Comparison of ENCODE assay signal across 18 cellular contexts in the genomic region with DNA sequence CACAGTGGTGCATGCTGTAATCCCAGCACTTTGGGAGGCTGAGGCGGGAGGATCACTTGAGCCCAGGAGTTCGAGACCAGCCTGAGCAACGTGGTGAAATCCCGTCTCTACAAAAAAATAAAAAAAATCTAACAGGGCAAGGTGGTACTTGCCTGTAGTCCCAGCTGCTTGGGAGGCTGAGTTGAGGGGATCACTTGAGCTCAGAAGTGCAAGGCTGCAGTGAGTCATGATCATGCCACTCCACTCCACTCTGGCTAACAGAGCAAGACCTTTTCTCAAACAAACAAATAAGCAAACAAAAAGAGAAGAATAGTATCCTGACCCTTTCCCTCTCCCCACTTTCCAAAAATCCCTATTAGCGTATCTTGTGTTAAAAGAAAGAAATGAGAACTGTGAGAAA. TPM values are rescaled to one million over a fixed set of nuclear protein-coding genes. Genes with fewer than 3 reads are reported as not detected.
DNase-seq lines count a peak whose midpoint lies in the region; ATAC-seq and TF ChIP-seq lines count a peak whose summit lies in the region.
"Had no signal": no experiment of that assay in that cellular context is flagged by ENCODE, and none has a peak within 500 bp of the region (broad histone marks: within the 10 kb centered on the region; RNA-seq: fewer than 3 reads in every experiment).

No MANE protein-coding gene starts in this region.

- CTCF ChIA-PET in WTC11 (lab: Charles Lee), result interaction anchor here (1.0 kb wide), 1 partner anchor 76 kb away, joined by 3 read pairs; no protein-coding TSS in a partner anchor
- CTCF ChIA-PET in Caco-2 (lab: Charles Lee), result no interaction called here

- H3K27me3 Mint-ChIP-seq in WTC11 (ENCODE audit: low read depth) (no peaks in the 10 kb centered on the region), Caco-2 (ENCODE audit: insufficient read depth, unreplicated experiment) (peaks cover 6% of the 10 kb centered on the region)

- H3K9me3 ChIP-seq in lower lobe of right lung (no peaks in the 10 kb centered on the region), upper lobe of right lung (peaks cover 4% of the 10 kb centered on the region), Caco-2 (no peaks in the 10 kb centered on the region)

- H3K9me3 Mint-ChIP-seq in WTC11 (peaks cover 13% of the 10 kb centered on the region), Caco-2 (ENCODE audit: unreplicated experiment) (peaks cover 9% of the 10 kb centered on the region)

- no TSS peak for BruUV-seq in Caco-2 (replicated peaks; lab: Mats Ljungman, UMichigan)

- peak overlapping the region; percentile 67; the same call in 1 of the 2 replicates for H3K27ac Mint-ChIP-seq in WTC11
- H3K27ac Mint-ChIP-seq in Caco-2 (ENCODE audit: unreplicated experiment), result no peak overlapping the region
- H3K27ac Mint-ChIP-seq: CD4-positive, alpha-beta memory T cell had no signal

- H3K36me3 ChIP-seq in lower lobe of right lung (no peaks in the 10 kb centered on the region), upper lobe of right lung (no peaks in the 10 kb centered on the region), Caco-2 (ENCODE audit: control insufficient read depth, insufficient read depth, low read length) (no peaks in the 10 kb centered on the region)

- no peak overlapping the region for H3K4me3 ChIP-seq in lower lobe of right lung
- H3K4me3 ChIP-seq in upper lobe of right lung, result no peak overlapping the region
- H3K4me3 ChIP-seq in Caco-2 (ENCODE audit: low read depth, low read length), result no peak overlapping the region
- H3K4me3 ChIP-seq: GM12878, GM23248 had no signal

- ATAC-seq in WTC11 (no peak), lower lobe of right lung (peak; percentile 62 to 74), upper lobe of right lung (peak; percentile 45), HG03565 (IDR thresholded peaks at IDR 0.05; ENCODE audit: unreplicated experiment) (no peak)
- ATAC-seq: GM12878 had no signal

- H3K4me1 ChIP-seq in lower lobe of right lung (no peaks in the 10 kb centered on the region), upper lobe of right lung (no peaks in the 10 kb centered on the region), Caco-2 (no peaks in the 10 kb centered on the region)

- H3K27me3 ChIP-seq in lower lobe of right lung (ENCODE audit: low read depth) (no peaks in the 10 kb centered on the region), upper lobe of right lung (no peaks in the 10 kb centered on the region), Caco-2 (replicated peaks; ENCODE audit: control insufficient read depth, insufficient read depth, low read length) (no peaks in the 10 kb centered on the region)

- intact Hi-C loops in lower lobe of right lung (cut with DNase I) (no loop called here), upper lobe of right lung (cut with DNase I) (no loop called here), Caco-2 (cut with micrococcal nuclease; ENCODE audit: unreplicated experiment) (no loop called here)

- peak; percentile 2 for DNase-seq in NCI-H510A treated with DMSO at 0.1 percent for 48 hours (lab: John Stamatoyannopoulos, UW)
- no peak for DNase-seq in NCI-H510A (lab: John Stamatoyannopoulos, UW)
- no peak for DNase-seq in WTC11 (ENCODE audit: low spot score)
- no peak for DNase-seq in lower lobe of right lung
- no peak for DNase-seq in upper lobe of right lung
- no peak for DNase-seq in Caco-2
- no peak for DNase-seq in HUDEP-2 (lab: John Stamatoyannopoulos, UW; ENCODE audit: unreplicated experiment in 76 of 76)
- DNase-seq: C1 segment of cervical spinal cord; CD4-positive, alpha-beta memory T cell; COR-L47; DMS153; EL; GDM1; GM23248; H7; HCEC 1CT had no signal

- H3K36me3 Mint-ChIP-seq in WTC11, result no peaks in the 10 kb centered on the region
- H3K36me3 Mint-ChIP-seq in Caco-2 (ENCODE audit: insufficient read depth, unreplicated experiment), result no peaks in the 10 kb centered on the region
- H3K36me3 Mint-ChIP-seq: CD4-positive, alpha-beta memory T cell had no signal

- H3K4me1 Mint-ChIP-seq in WTC11, result peaks cover 4% of the 10 kb centered on the region
- no peaks in the 10 kb centered on the region for H3K4me1 Mint-ChIP-seq in Caco-2 (ENCODE audit: low read depth, unreplicated experiment)
- H3K4me1 Mint-ChIP-seq: CD4-positive, alpha-beta memory T cell had no signal

- no peak overlapping the region for H3K4me3 Mint-ChIP-seq in WTC11
- H3K4me3 Mint-ChIP-seq in Caco-2 (ENCODE audit: unreplicated experiment), result no peak overlapping the region
- H3K4me3 Mint-ChIP-seq: CD4-positive, alpha-beta memory T cell had no signal

- TF ChIP-seq CTCF in WTC11 (IDR thresholded peaks at IDR 0.05), result no peak
- no peak for TF ChIP-seq CTCF in lower lobe of right lung (IDR thresholded peaks at IDR 0.05)
- TF ChIP-seq CTCF in upper lobe of right lung (IDR thresholded peaks at IDR 0.05), result no peak
- no peak for TF ChIP-seq CTCF in Caco-2 (IDR thresholded peaks at IDR 0.05; ENCODE audit: insufficient read depth in 1 of 2, low read depth in 1 of 2, low read length in 1 of 2, severe bottlenecking in 1 of 2, unreplicated experiment in 1 of 2)

- no peak overlapping the region for H3K27ac ChIP-seq in lower lobe of right lung
- no peak overlapping the region for H3K27ac ChIP-seq in upper lobe of right lung
- H3K27ac ChIP-seq: GM23248 had no signal

- POLR2A ChIA-PET in WTC11 (lab: Charles Lee), result no interaction called here
- POLR2A ChIA-PET in Caco-2 (lab: Charles Lee), result no interaction called here

TF ChIP-seq in WTC11, 78 proteins besides CTCF, POLR2A, EP300 and RAD21:
- TF ChIP-seq, protein P1, sequence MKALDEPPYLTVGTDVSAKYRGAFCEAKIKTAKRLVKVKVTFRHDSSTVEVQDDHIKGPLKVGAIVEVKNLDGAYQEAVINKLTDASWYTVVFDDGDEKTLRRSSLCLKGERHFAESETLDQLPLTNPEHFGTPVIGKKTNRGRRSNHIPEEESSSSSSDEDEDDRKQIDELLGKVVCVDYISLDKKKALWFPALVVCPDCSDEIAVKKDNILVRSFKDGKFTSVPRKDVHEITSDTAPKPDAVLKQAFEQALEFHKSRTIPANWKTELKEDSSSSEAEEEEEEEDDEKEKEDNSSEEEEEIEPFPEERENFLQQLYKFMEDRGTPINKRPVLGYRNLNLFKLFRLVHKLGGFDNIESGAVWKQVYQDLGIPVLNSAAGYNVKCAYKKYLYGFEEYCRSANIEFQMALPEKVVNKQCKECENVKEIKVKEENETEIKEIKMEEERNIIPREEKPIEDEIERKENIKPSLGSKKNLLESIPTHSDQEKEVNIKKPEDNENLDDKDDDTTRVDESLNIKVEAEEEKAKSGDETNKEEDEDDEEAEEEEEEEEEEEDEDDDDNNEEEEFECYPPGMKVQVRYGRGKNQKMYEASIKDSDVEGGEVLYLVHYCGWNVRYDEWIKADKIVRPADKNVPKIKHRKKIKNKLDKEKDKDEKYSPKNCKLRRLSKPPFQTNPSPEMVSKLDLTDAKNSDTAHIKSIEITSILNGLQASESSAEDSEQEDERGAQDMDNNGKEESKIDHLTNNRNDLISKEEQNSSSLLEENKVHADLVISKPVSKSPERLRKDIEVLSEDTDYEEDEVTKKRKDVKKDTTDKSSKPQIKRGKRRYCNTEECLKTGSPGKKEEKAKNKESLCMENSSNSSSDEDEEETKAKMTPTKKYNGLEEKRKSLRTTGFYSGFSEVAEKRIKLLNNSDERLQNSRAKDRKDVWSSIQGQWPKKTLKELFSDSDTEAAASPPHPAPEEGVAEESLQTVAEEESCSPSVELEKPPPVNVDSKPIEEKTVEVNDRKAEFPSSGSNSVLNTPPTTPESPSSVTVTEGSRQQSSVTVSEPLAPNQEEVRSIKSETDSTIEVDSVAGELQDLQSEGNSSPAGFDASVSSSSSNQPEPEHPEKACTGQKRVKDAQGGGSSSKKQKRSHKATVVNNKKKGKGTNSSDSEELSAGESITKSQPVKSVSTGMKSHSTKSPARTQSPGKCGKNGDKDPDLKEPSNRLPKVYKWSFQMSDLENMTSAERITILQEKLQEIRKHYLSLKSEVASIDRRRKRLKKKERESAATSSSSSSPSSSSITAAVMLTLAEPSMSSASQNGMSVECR (CRISPR knock-in tag; IDR thresholded peaks at IDR 0.05; ENCODE audit: borderline replicate concordance), result no peak
- TF ChIP-seq ZNF423 (CRISPR knock-in tag; IDR thresholded peaks at IDR 0.05), result no peak
- no peak for TF ChIP-seq ZNF121 (CRISPR knock-in tag; IDR thresholded peaks at IDR 0.05)
- TF ChIP-seq NFATC4 (CRISPR knock-in tag; IDR thresholded peaks at IDR 0.05), result no peak
- no peak for TF ChIP-seq SMAD3 (CRISPR knock-in tag; IDR thresholded peaks at IDR 0.05; ENCODE audit: borderline replicate concordance)
- no peak for TF ChIP-seq RORB (CRISPR knock-in tag; IDR thresholded peaks at IDR 0.05)
- no peak for TF ChIP-seq SP1 (CRISPR knock-in tag; conservative IDR thresholded peaks at IDR 0.05)
- no peak for TF ChIP-seq TCF7 (CRISPR knock-in tag; IDR thresholded peaks at IDR 0.05; ENCODE audit: low read depth)
- TF ChIP-seq GTF2I (CRISPR knock-in tag; conservative IDR thresholded peaks at IDR 0.05), result no peak
- TF ChIP-seq, protein P2, sequence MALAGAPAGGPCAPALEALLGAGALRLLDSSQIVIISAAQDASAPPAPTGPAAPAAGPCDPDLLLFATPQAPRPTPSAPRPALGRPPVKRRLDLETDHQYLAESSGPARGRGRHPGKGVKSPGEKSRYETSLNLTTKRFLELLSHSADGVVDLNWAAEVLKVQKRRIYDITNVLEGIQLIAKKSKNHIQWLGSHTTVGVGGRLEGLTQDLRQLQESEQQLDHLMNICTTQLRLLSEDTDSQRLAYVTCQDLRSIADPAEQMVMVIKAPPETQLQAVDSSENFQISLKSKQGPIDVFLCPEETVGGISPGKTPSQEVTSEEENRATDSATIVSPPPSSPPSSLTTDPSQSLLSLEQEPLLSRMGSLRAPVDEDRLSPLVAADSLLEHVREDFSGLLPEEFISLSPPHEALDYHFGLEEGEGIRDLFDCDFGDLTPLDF (CRISPR knock-in tag; IDR thresholded peaks at IDR 0.05), result no peak

RNA-seq across cellular contexts. Expression of a gene that starts 52.7 kb away (rescaled TPM):
- 18.0 to 21.5 TPM (median 21.3 TPM) in 3 replicates for total RNA-seq in WTC11 (2021)
- total RNA-seq in lower lobe of right lung, result 1.9 TPM
- total RNA-seq in upper lobe of right lung, result 4.6 TPM
- 1.5 and 3.3 TPM in 2 replicates for total RNA-seq in Caco-2 (2022)
- total RNA-seq: CD4-positive, alpha-beta memory T cell; GM12878; GM23248 had no signal

Comparison
In these comparisons a context has a peak if more than half of its experiments do, and no peak if none do; other contexts are left out.
1. ATAC-seq: peak in lower lobe of right lung (2 of 2) and upper lobe of right lung (single experiment); none in WTC11 (single experiment) and HG03565 (single experiment).